8 cellular contexts compared by ENCODE assay signal in the genomic region with DNA sequence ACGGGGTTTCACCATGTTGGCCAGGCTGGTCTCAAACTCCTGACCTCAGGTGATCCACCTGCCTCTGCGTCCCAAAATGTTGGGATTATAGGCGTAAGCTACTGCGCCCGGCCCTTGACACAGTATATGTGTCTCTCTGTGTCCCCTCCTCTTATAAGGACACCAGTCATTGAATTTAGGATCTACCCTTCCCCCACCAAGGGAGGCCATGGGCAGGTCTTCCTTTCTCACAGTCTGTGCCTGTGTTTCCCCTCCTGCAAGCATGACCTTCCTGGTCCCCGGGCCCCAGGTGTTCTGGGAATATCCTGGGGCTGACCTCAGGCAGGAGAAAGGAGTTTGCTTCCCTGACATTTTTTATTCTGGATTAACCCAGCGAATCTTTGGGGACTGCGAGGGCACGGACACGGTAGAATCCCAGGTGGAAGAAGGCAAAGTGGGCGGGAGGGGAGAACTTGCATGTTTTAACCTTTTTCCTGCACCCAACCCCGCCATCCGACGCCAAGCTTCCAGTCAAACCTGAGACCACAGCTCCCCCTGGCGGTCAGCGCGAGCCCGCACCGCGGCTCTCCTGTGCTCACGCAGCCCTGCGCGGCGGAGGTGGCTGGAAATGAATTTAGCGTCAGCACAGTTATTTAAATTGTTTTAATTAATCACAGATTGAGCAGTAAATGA. TPM values are rescaled to one million over a fixed set of nuclear protein-coding genes. Genes with fewer than 3 reads are reported as not detected.
A peak's percentile ranks its signal among the peaks of the same experiment; 100 is the strongest.
DNase-seq lines count a peak whose midpoint lies in the region; ATAC-seq, FAIRE-seq and TF ChIP-seq lines count a peak whose summit lies in the region.

No MANE protein-coding gene starts in this region.

- H2AFZ ChIP-seq in neural progenitor cell (replicated peaks), result peak overlapping the region; percentile 58

- H3K36me3 Mint-ChIP-seq in neural progenitor cell, result no peaks in the 10 kb centered on the region

- POLR2A ChIA-PET in A549 (lab: Yijun Ruan, JAX), result interaction anchor here (0.5 kb wide), 1 partner anchor 1992 kb away, joined by 6 read pairs; no protein-coding TSS in a partner anchor

- no peak overlapping the region for H3K4me3 ChIP-seq in A549
- no peak overlapping the region for H3K4me3 ChIP-seq in fibroblast of villous mesenchyme (ENCODE audit: low read depth, low read length)
- no peak overlapping the region for H3K4me3 ChIP-seq in neural progenitor cell
- no peak overlapping the region for H3K4me3 ChIP-seq in tibial nerve

- H3K79me2 ChIP-seq in neural progenitor cell (ENCODE audit: low read depth), result no peaks in the 10 kb centered on the region

- TF ChIP-seq EP300 in A549 (IDR thresholded peaks at IDR 0.05) (no peak), tibial nerve (IDR thresholded peaks at IDR 0.05) (no peak)

- no peaks in the 10 kb centered on the region for H3K4me1 Mint-ChIP-seq in neural progenitor cell

- no peak overlapping the region for H3K27ac ChIP-seq in A549
- H3K27ac ChIP-seq in neural progenitor cell, result no peak overlapping the region
- no peak overlapping the region for H3K27ac ChIP-seq in tibial nerve

- no peaks in the 10 kb centered on the region for H3F3A ChIP-seq in neural progenitor cell (ENCODE audit: low read depth)

- FAIRE-seq in A549 (lab: Jason Lieb, UNC), result no peak

- DNase-seq in A549 (ENCODE audit: low read depth in 1 of 2, low spot score in 1 of 2) (peak; percentile 27 to 48), GM13976 (ENCODE audit: low spot score) (peak; percentile 85), NCI-H748 treated with DMSO at 0.1 percent for 48 hours (lab: John Stamatoyannopoulos, UW) (peak; percentile 1), activated T-cell treated with anti-CD3 and anti-CD28 coated beads for 24 hours (ENCODE audit: low read depth) (peak; percentile 47), fibroblast of villous mesenchyme (ENCODE audit: low read depth) (peak; percentile 8), neural progenitor cell (ENCODE audit: low spot score) (peak; percentile 86), tibial nerve (ENCODE audit: low spot score in 2 of 2) (peak; percentile 46 to 61), NCI-H446 treated with DMSO at 0.1 percent for 48 hours (lab: John Stamatoyannopoulos, UW) (no peak)

- CTCF ChIA-PET in A549 (lab: Yijun Ruan, JAX), result interaction anchor here (0.6 to 3.5 kb wide), 24 partner anchors 9 to 1725 kb away, joined by 3 to 24 read pairs (median 3); no protein-coding TSS in a partner anchor

- TF ChIP-seq RAD21 in A549 (conservative IDR thresholded peaks at IDR 0.05 in 1 of 2, IDR thresholded peaks at IDR 0.05 in 1 of 2), result peak; percentile 68 to 78

- H3K9me3 Mint-ChIP-seq in neural progenitor cell, result no peaks in the 10 kb centered on the region

- H3K27ac Mint-ChIP-seq in neural progenitor cell, result no peak overlapping the region

- no peaks in the 10 kb centered on the region for H3K4me1 ChIP-seq in A549
- no peaks in the 10 kb centered on the region for H3K4me1 ChIP-seq in neural progenitor cell
- no peaks in the 10 kb centered on the region for H3K4me1 ChIP-seq in tibial nerve

- WGBS in A549 (ENCODE audit: missing lambda C conversion rate), result 14% methylated on average over 22 of the region's 25 CpGs
- 20 to 23% methylated on average over 25 of the region's 25 CpGs for WGBS in tibial nerve, 2 donors

- in situ Hi-C loops in GM13976 (cut with MboI; ENCODE audit: low sequenced_read_pairs, unreplicated experiment), result no loop called here

- TF ChIP-seq CTCF in A549 (IDR thresholded peaks at IDR 0.05), result peak; percentile 53
- peak; percentile 87 for TF ChIP-seq CTCF in GM13976 (IDR thresholded peaks at IDR 0.05; ENCODE audit: borderline replicate concordance, control extremely low read depth, extremely low read depth, insufficient read depth, missing control alignments)
- peak; percentile 60 for TF ChIP-seq CTCF in fibroblast of villous mesenchyme (IDR thresholded peaks at IDR 0.05; ENCODE audit: insufficient read depth, low read depth, low read length)
- peak; percentile 99 for TF ChIP-seq CTCF in neural progenitor cell (IDR thresholded peaks at IDR 0.05)
- peak; percentile 57 to 72 (median 67) for TF ChIP-seq CTCF in tibial nerve (IDR thresholded peaks at IDR 0.05)

- H3K36me3 ChIP-seq in neural progenitor cell, result no peaks in the 10 kb centered on the region
- H3K36me3 ChIP-seq in tibial nerve, result no peaks in the 10 kb centered on the region

- H3K4me2 ChIP-seq in A549 (no peak overlapping the region), neural progenitor cell (peak overlapping the region; percentile 57)

- ATAC-seq in A549, result peak; percentile 78 to 91; a peak in 5 of 6 replicates

- peaks cover 13% of the 10 kb centered on the region for H3K27me3 Mint-ChIP-seq in neural progenitor cell (ENCODE audit: insufficient read depth, low read depth)

- H3K27me3 ChIP-seq in neural progenitor cell (peaks cover 3% of the 10 kb centered on the region), tibial nerve (peaks cover 0 to 4% of the 10 kb centered on the region in 2 donors)

- H4K20me1 ChIP-seq in neural progenitor cell (ENCODE audit: low read depth), result no peaks in the 10 kb centered on the region

- H3K4me3 Mint-ChIP-seq in neural progenitor cell, result no peak overlapping the region

- H3K9ac ChIP-seq in neural progenitor cell, result no peak overlapping the region

- TF ChIP-seq POLR2A in A549 (IDR thresholded peaks at IDR 0.05; ENCODE audit: low read length) (no peak), tibial nerve (IDR thresholded peaks at IDR 0.05) (no peak)

- H3K9me3 ChIP-seq in A549, result no peaks in the 10 kb centered on the region
- no peaks in the 10 kb centered on the region for H3K9me3 ChIP-seq in neural progenitor cell (ENCODE audit: low read depth)
- H3K9me3 ChIP-seq in tibial nerve, result peaks cover 0 to 7% (median 3%) of the 10 kb centered on the region in 4 donors

TF ChIP-seq in A549, 52 proteins besides CTCF, POLR2A, EP300 and RAD21:
- TF ChIP-seq FOXS1 (CRISPR knock-in tag; IDR thresholded peaks at IDR 0.05) (no peak), SMC3 (IDR thresholded peaks at IDR 0.05) (peak; percentile 66), HMGXB4 (CRISPR knock-in tag; IDR thresholded peaks at IDR 0.05; ENCODE audit: borderline replicate concordance) (no peak)
TF ChIP-seq in A549: peak in this region for 1.

RNA-seq across cellular contexts. Expression of gene ISX, which starts 42.1 kb away (rescaled TPM):
- polyA plus RNA-seq in A549 (2011; rRNA removed), result not detected in 2 replicates
- not detected in 2 replicates for polyA plus RNA-seq in A549 (2012; cell fraction: cytosol; rRNA removed)
- not detected in 2 replicates for polyA plus RNA-seq in A549 (2012; cell fraction: nucleus; rRNA removed)
- not detected in 3 replicates for polyA plus RNA-seq in A549 (2017; fragmentation: RNase III; extraction: RNeasy Plus Mini Kit Qiagen cat#74134 plus additional on column Dnase treatment)
- polyA minus RNA-seq in A549 (2011; rRNA and poly(A)+ RNA removed), result not detected in 2 replicates
- total RNA-seq in fibroblast of villous mesenchyme, result not detected in 2 replicates
- not detected in 2 replicates for total RNA-seq in neural progenitor cell (ENCODE audit: low replicate concordance)
- not detected for total RNA-seq in tibial nerve
